6 cellular contexts compared by ENCODE assay signal in the genomic region with DNA sequence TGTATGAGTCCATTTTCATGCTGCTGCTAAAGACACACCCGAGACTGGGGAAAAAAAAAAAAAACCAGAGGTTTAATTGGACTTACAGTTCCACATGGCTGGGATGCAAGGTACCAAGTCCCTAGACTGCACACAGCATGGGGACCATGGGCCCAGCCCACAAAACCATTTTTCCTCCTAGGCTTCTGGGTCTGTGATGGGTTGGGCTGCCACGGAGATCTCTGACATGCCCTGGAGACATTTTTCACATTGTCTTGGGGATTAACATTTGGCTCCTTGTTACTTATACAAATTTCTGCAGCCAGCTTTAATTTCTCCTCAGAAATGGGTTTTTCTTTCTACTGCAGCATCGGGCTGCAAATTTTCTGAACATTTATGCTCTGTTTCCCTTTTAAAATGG.
"Had no signal": no experiment of that assay in that cellular context is flagged by ENCODE, and none has a peak within 500 bp of the region (broad histone marks: within the 10 kb centered on the region; RNA-seq: fewer than 3 reads in every experiment).

No MANE protein-coding gene starts in this region.

- DNase-seq: GDM1, GF-D8 had no signal

- H3K4me3 ChIP-seq: GM12878 had no signal

- FAIRE-seq: GM12878, GM12891, GM12892, GM18507 had no signal
